Comparison of ENCODE assay signal across 8 cellular contexts in genomic region chr19:57103573-57104277, GRCh38. TPM values are rescaled to one million over a fixed set of nuclear protein-coding genes. Genes with fewer than 3 reads are reported as not detected.
DNase-seq lines count a peak whose midpoint lies in the region; ATAC-seq and TF ChIP-seq lines count a peak whose summit lies in the region.
"Had no signal": no experiment of that assay in that cellular context is flagged by ENCODE, and none has a peak within 500 bp of the region (broad histone marks: within the 10 kb centered on the region; RNA-seq: fewer than 3 reads in every experiment).

No MANE protein-coding gene starts in this region.

- DNase-seq in GM12864 (ENCODE audit: low read depth) (peak; percentile 10), NCI-H128 (lab: John Stamatoyannopoulos, UW; ENCODE audit: unreplicated experiment) (peak; percentile 20), left lobe of liver (ENCODE audit: low spot score) (no peak)
- peak; percentile 14 for DNase-seq in activated CD4-positive, CD25-positive, alpha-beta regulatory T cell treated with anti-CD3 and anti-CD28 coated beads, Interleukin-2, amount 50 U/mL, for 16 hours (ENCODE audit: low read depth, low spot score)
- peak; percentile 52 for DNase-seq in central memory CD4-positive, alpha-beta T cell
- peak; percentile 36 for DNase-seq in stimulated activated CD4-positive, alpha-beta T cell treated with anti-CD3 and anti-CD28 coated beads, Interleukin-4, amount 100 ng/mL, for 1 hour

- peak; percentile 73 for TF ChIP-seq CTCF in GM12864 (IDR thresholded peaks at IDR 0.05; ENCODE audit: low read depth, low read length, missing control alignments)

- H3K4me3 ChIP-seq in GM12864 (ENCODE audit: low read depth, low read length): no peak overlapping the region

- ATAC-seq in left lobe of liver (peak; percentile 66), GM18519 (IDR thresholded peaks at IDR 0.05; ENCODE audit: low FRiP score, unreplicated experiment) (no peak)

RNA-seq across cellular contexts. Expression of gene USP29, which starts 16.1 kb away (rescaled TPM):
- not detected for total RNA-seq in left lobe of liver
- total RNA-seq: temporal lobe had no signal

RNA-seq across cellular contexts. Expression of gene ZIM3, which starts 41.3 kb away (rescaled TPM):
- not detected for total RNA-seq in left lobe of liver
- total RNA-seq: temporal lobe had no signal
